Comparison of ENCODE assay signal across 21 cellular contexts in the genomic region with DNA sequence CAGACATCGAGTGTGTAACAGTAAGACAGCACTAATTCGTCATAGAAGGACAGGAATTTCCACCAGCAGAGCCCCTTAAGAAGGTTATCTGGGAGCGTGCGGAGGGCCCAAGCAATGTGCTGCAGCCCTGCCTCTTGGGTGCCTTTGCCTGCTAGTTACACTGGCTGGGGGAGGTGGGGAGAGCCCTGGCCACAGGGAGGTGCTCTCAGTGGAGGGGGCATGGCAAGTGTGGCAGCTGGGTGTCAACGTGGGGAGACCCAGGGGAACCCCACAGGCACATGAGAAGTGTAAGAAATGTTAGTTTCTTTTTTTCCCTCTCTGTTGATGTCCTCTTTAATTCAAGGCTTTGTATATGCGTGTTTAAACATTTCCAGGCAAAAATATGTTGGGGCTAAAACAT.
"Had no signal": no experiment of that assay in that cellular context is flagged by ENCODE, and none has a peak within 500 bp of the region (broad histone marks: within the 10 kb centered on the region; RNA-seq: fewer than 3 reads in every experiment).

No MANE protein-coding gene starts in this region.

- ATAC-seq: effector memory CD8-positive, alpha-beta T cell; gastroesophageal sphincter; left lobe of liver; mucosa of descending colon; naive thymus-derived CD8-positive, alpha-beta T cell; psoas muscle; sciatic nerve; upper lobe of right lung had no signal

- DNase-seq: effector memory CD8-positive, alpha-beta T cell; esophagus squamous epithelium; foreskin fibroblast; glutamatergic neuron; islet precursor cell; mammary epithelial cell; mucosa of descending colon; naive thymus-derived CD8-positive, alpha-beta T cell; psoas muscle; retina; stimulated activated CD4-positive, alpha-beta T cell treated with anti-CD3 and anti-CD28 coated beads, Interleukin-2, amount 100 ng/mL, for 24 hours; stimulated activated CD4-positive, alpha-beta T cell treated with anti-CD3 and anti-CD28 coated beads, Interleukin-4, amount 100 ng/mL, for 4 hours; stimulated activated naive CD4-positive, alpha-beta T cell; tibial artery; upper lobe of right lung had no signal

- H3K9me3 ChIP-seq: mucosa of descending colon, neutrophil, tibial artery, upper lobe of right lung, vagina had no signal

- H3K27me3 ChIP-seq: esophagus squamous epithelium, gastroesophageal sphincter, neutrophil, upper lobe of right lung, vagina had no signal

- H3K4me3 Mint-ChIP-seq: dendritic cell treated with granulocyte-macrophage colony-stimulating factor and Interleukin-4, amounts not matched to agents 40 ng/mL and 50 ng/mL, for 4 days; effector memory CD8-positive, alpha-beta T cell; naive thymus-derived CD8-positive, alpha-beta T cell had no signal

- H3K27ac Mint-ChIP-seq: dendritic cell treated with granulocyte-macrophage colony-stimulating factor and Interleukin-4, amounts not matched to agents 40 ng/mL and 50 ng/mL, for 4 days; effector memory CD8-positive, alpha-beta T cell; naive thymus-derived CD8-positive, alpha-beta T cell had no signal

- H3K36me3 ChIP-seq: esophagus squamous epithelium, gastroesophageal sphincter, neutrophil, tibial artery, upper lobe of right lung, vagina had no signal

- H3K4me3 ChIP-seq: esophagus squamous epithelium, gastroesophageal sphincter, mucosa of descending colon, psoas muscle, tibial artery, upper lobe of right lung, vagina had no signal

- H3K27ac ChIP-seq: esophagus squamous epithelium, gastroesophageal sphincter, neutrophil, psoas muscle, tibial artery, upper lobe of right lung, vagina had no signal

- H3K4me1 ChIP-seq: gastroesophageal sphincter, psoas muscle, tibial artery, upper lobe of right lung, vagina had no signal
